In genomic region chr14:32756775-32757174, GRCh38 we compare ENCODE assay signal across 19 cellular contexts.
DNase-seq lines count a peak whose midpoint lies in the region; ATAC-seq, FAIRE-seq and TF ChIP-seq lines count a peak whose summit lies in the region.
"Had no signal": no experiment of that assay in that cellular context is flagged by ENCODE, and none has a peak within 500 bp of the region (broad histone marks: within the 10 kb centered on the region; RNA-seq: fewer than 3 reads in every experiment).

No MANE protein-coding gene starts in this region.

- H2BK5ac ChIP-seq in trophoblast cell (ENCODE audit: low read depth, low read length, poor library complexity): no peak overlapping the region

- TF ChIP-seq EP300 in HepG2 (IDR thresholded peaks at IDR 0.05; ENCODE audit: low read depth in 2 of 2, low read length in 2 of 2) (no peak), HepG2 (CRISPR knock-in tag; IDR thresholded peaks at IDR 0.05; ENCODE audit: borderline replicate concordance) (no peak)

- no peaks in the 10 kb centered on the region for H3K79me2 ChIP-seq in HepG2 (ENCODE audit: insufficient read depth, low read length)
- no peaks in the 10 kb centered on the region for H3K79me2 ChIP-seq in trophoblast cell (ENCODE audit: control insufficient read depth, insufficient read depth, low read length, poor library complexity)
- no peaks in the 10 kb centered on the region for H3K79me2 ChIP-seq in GM23248 (ENCODE audit: insufficient read depth)

- DNase-seq in HepG2 (ENCODE audit: low spot score) (no peak), right lobe of liver (no peak), kidney (peak; percentile 21), trophoblast cell (no peak), occipital lobe (lab: John Stamatoyannopoulos, UW) (no peak), GM23248 (no peak), NCI-H774 (lab: John Stamatoyannopoulos, UW) (no peak)
- DNase-seq: C1 segment of cervical spinal cord; Calu3; CD4-positive, alpha-beta memory T cell; COR-L47; DMS53; DMS79 treated with DMSO at 0.1 percent for 48 hours; GF-D8; GOT3; H7; HCEC 1CT had no signal

- H3K18ac ChIP-seq in trophoblast cell (ENCODE audit: low read length): no peak overlapping the region

- no peak overlapping the region for H2BK120ac ChIP-seq in trophoblast cell (ENCODE audit: insufficient read depth, low read length, poor library complexity)

- H3K79me1 ChIP-seq in trophoblast cell (ENCODE audit: low read length): no peaks in the 10 kb centered on the region

- H3K4ac ChIP-seq in trophoblast cell (ENCODE audit: low read depth, low read length): no peak overlapping the region

- no peak overlapping the region for H3K4me2 ChIP-seq in HepG2 (ENCODE audit: low read depth, low read length)
- H3K4me2 ChIP-seq in trophoblast cell (ENCODE audit: low read length): no peak overlapping the region
- H3K4me2 ChIP-seq in GM23248 (ENCODE audit: unreplicated experiment): no peak overlapping the region

- H4K91ac ChIP-seq in trophoblast cell (ENCODE audit: low read depth, low read length): no peak overlapping the region

- H3K27me3 ChIP-seq in HepG2 (ENCODE audit: control insufficient read depth in 1 of 2, insufficient read depth in 2 of 2, low read length in 2 of 2) (no peaks in the 10 kb centered on the region), right lobe of liver (no peaks in the 10 kb centered on the region), trophoblast cell (ENCODE audit: insufficient read depth, low read length) (no peaks in the 10 kb centered on the region), GM23248 (replicated peaks; ENCODE audit: insufficient read depth) (no peaks in the 10 kb centered on the region)

- H3K27ac ChIP-seq in HepG2 (ENCODE audit: extremely low read length, insufficient read depth, low read length): no peak overlapping the region
- H3K27ac ChIP-seq in right lobe of liver: no peak overlapping the region
- H3K27ac ChIP-seq in kidney (ENCODE audit: low read depth in 2 of 2, low read length in 2 of 2): no peak overlapping the region
- no peak overlapping the region for H3K27ac ChIP-seq in trophoblast cell (ENCODE audit: low read depth, low read length)
- H3K27ac ChIP-seq in GM23248: no peak overlapping the region

- no peak overlapping the region for H2AFZ ChIP-seq in HepG2 (ENCODE audit: low read length)
- H2AFZ ChIP-seq in trophoblast cell (ENCODE audit: insufficient read depth, low read length, poor library complexity): no peak overlapping the region
- H2AFZ ChIP-seq in GM23248: no peak overlapping the region

- POLR2A ChIA-PET in HepG2 (lab: Yijun Ruan, JAX): no interaction called here

- TF ChIP-seq RAD21 in HepG2 (CRISPR knock-in tag; IDR thresholded peaks at IDR 0.05): no peak

- H3K23ac ChIP-seq in trophoblast cell (ENCODE audit: low read length): no peak overlapping the region

- BruUV-seq in HepG2 (replicated peaks; lab: Mats Ljungman, UMichigan): no TSS peak

- no peak overlapping the region for H2AK5ac ChIP-seq in trophoblast cell (ENCODE audit: low read length)

- no peak overlapping the region for H3K9ac ChIP-seq in HepG2 (ENCODE audit: insufficient read depth, low read depth, low read length)
- H3K9ac ChIP-seq in kidney (ENCODE audit: low read length in 2 of 2): no peak overlapping the region
- H3K9ac ChIP-seq in trophoblast cell (ENCODE audit: low read length): no peak overlapping the region
- no peak overlapping the region for H3K9ac ChIP-seq in GM23248

- no peak overlapping the region for H4K8ac ChIP-seq in trophoblast cell (ENCODE audit: low read depth, low read length)

- H4K20me1 ChIP-seq in HepG2 (ENCODE audit: insufficient read depth, low read length) (no peaks in the 10 kb centered on the region), GM23248 (ENCODE audit: insufficient read depth) (no peaks in the 10 kb centered on the region)

- peaks cover 97% of the 10 kb centered on the region for H3K9me3 ChIP-seq in HepG2 (ENCODE audit: low read length)
- peaks cover 0 to 4% (median 0%) of the 10 kb centered on the region in 4 donors for H3K9me3 ChIP-seq in right lobe of liver
- H3K9me3 ChIP-seq in kidney (ENCODE audit: control insufficient read depth in 1 of 2, low read length in 2 of 2): peaks cover 0 to 3% of the 10 kb centered on the region in 2 donors
- no peaks in the 10 kb centered on the region for H3K9me3 ChIP-seq in trophoblast cell (ENCODE audit: insufficient read depth, low read depth, low read length)
- peaks cover 8% of the 10 kb centered on the region for H3K9me3 ChIP-seq in GM23248 (ENCODE audit: low read depth)

- H3K36me3 ChIP-seq in HepG2 (replicated peaks in 1 of 2; ENCODE audit: control insufficient read depth in 1 of 2, insufficient read depth in 2 of 2, low read length in 2 of 2) (no peaks in the 10 kb centered on the region), right lobe of liver (no peaks in the 10 kb centered on the region), kidney (ENCODE audit: control insufficient read depth in 1 of 2, insufficient read depth in 2 of 2, low read length in 2 of 2) (no peaks in the 10 kb centered on the region), trophoblast cell (ENCODE audit: control insufficient read depth in 1 of 2, insufficient read depth in 2 of 2, low read length in 2 of 2) (no peaks in the 10 kb centered on the region), GM23248 (ENCODE audit: low read depth) (no peaks in the 10 kb centered on the region)

- FAIRE-seq in HepG2 (lab: Jason Lieb, UNC): no peak
- FAIRE-seq in kidney (lab: Jason Lieb, UNC): no peak
- FAIRE-seq: GM12891, GM18507 had no signal

- H3K14ac ChIP-seq in trophoblast cell (ENCODE audit: low read length): no peak overlapping the region

- no peaks in the 10 kb centered on the region for H3K9me2 ChIP-seq in GM23248 (ENCODE audit: insufficient read depth)

- in situ Hi-C loops in HepG2 (cut with HindIII; ENCODE audit: extremely low pct_ligation_motif_present, low pct_unique_long_range_greater_than_20kb): no loop called here
- in situ Hi-C loops in GM23248 (cut with MboI): no loop called here

- H3K4me1 ChIP-seq in HepG2 (ENCODE audit: insufficient read depth, low read length) (no peaks in the 10 kb centered on the region), right lobe of liver (no peaks in the 10 kb centered on the region), kidney (ENCODE audit: control insufficient read depth in 1 of 2, insufficient read depth in 1 of 2, low read depth in 1 of 2, low read length in 2 of 2) (no peaks in the 10 kb centered on the region), trophoblast cell (ENCODE audit: control insufficient read depth in 1 of 2, insufficient read depth in 2 of 2, low read length in 2 of 2) (no peaks in the 10 kb centered on the region), GM23248 (ENCODE audit: insufficient read depth) (peaks cover 10% of the 10 kb centered on the region)

- H2BK12ac ChIP-seq in trophoblast cell (ENCODE audit: low read length): no peak overlapping the region

- intact Hi-C loops in HepG2 (cut with micrococcal nuclease; ENCODE audit: unreplicated experiment): no loop called here
- intact Hi-C loops in right lobe of liver (cut with DNase I): no loop called here
- intact Hi-C loops in kidney (cut with DNase I): no loop called here

- 1% methylated on average over 3 of the region's 3 CpGs for WGBS in HepG2 (ENCODE audit: low lambda C conversion rate)
- whole genome bisulfite sequencing in right lobe of liver (ENCODE audit: insufficient coverage, low coverage, low lambda C conversion rate, missing lambda C conversion rate): 80% methylated on average over 1 of the region's 3 CpGs
- no CpG with 5 or more reads among the region's 3 CpGs for WGBS in trophoblast cell (ENCODE audit: extremely low coverage, insufficient coverage, insufficient read length)
- WGBS in GM23248 (ENCODE audit: low coverage in 1 of 2, low lambda C conversion rate in 2 of 2, missing lambda C conversion rate in 2 of 2), 2 experiments: 52 to 74% methylated on average over 3 of the region's 3 CpGs

- TF ChIP-seq POLR2A in HepG2 (IDR thresholded peaks at IDR 0.05; ENCODE audit: insufficient read depth in 1 of 2, low read depth in 2 of 2, low read length in 2 of 2) (no peak), right lobe of liver (IDR thresholded peaks at IDR 0.05) (no peak)

- ATAC-seq in HepG2 (peak; percentile 23; the same call in 2 of the 3 replicates), right lobe of liver (no peak)

- no peak overlapping the region for H3K4me3 ChIP-seq in HepG2 (replicated peaks in 1 of 3; ENCODE audit: insufficient read depth in 1 of 3, low read depth in 2 of 3, low read length in 3 of 3)
- H3K4me3 ChIP-seq in right lobe of liver: no peak overlapping the region
- no peak overlapping the region for H3K4me3 ChIP-seq in kidney (ENCODE audit: low read length in 2 of 2)
- peak overlapping the region; percentile 47 for H3K4me3 ChIP-seq in trophoblast cell (ENCODE audit: low read depth, low read length)
- H3K4me3 ChIP-seq in GM23248: no peak overlapping the region

- CTCF ChIA-PET in HepG2 (lab: Yijun Ruan, JAX; ENCODE audit: low intra/inter-chr PET ratio, low total read pairs): no interaction called here

- no peak for TF ChIP-seq CTCF in HepG2 (CRISPR knock-in tag; IDR thresholded peaks at IDR 0.05)
- no peak for TF ChIP-seq CTCF in right lobe of liver (IDR thresholded peaks at IDR 0.05)
- no peak for TF ChIP-seq CTCF in kidney (IDR thresholded peaks at IDR 0.05; ENCODE audit: borderline replicate concordance, extremely low read depth, insufficient read depth)

- H4K12ac ChIP-seq in trophoblast cell (ENCODE audit: low read depth, low read length): no peak overlapping the region

- 0 out of 2 replicates have a peak, but pooled peaks cover 2% of the 10 kb centered on the region for H3F3A ChIP-seq in GM23248 (ENCODE audit: insufficient read depth)

TF ChIP-seq in HepG2, 621 proteins besides CTCF, POLR2A, EP300 and RAD21 (continues in another document):
- TF ChIP-seq GRHL1 (CRISPR knock-in tag; conservative IDR thresholded peaks at IDR 0.05) (no peak), FOXP1 (IDR thresholded peaks at IDR 0.05) (no peak), FOXP1 (CRISPR knock-in tag; IDR thresholded peaks at IDR 0.05) (no peak)
